In the genomic region with DNA sequence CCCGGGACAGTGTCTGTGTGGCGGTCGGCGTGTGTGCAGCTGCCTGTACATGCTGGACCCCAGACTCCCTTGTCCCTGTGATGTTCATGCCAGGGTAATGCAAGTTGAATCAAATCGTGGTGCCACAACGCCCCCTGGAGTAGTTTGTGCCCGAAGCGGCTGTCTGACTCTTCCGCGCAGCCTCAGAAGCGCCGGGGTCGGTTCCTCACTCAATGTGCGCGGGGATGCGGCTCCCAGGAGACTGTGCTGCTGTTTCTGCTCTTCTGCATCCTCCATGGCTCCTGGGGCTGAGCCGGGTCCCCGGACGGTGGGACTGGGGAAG, we compare ENCODE assay signal across 7 cellular contexts. TPM values are rescaled to one million over a fixed set of nuclear protein-coding genes. Genes with fewer than 3 reads are reported as not detected.
"Had no signal": no experiment of that assay in that cellular context is flagged by ENCODE, and none has a peak within 500 bp of the region (broad histone marks: within the 10 kb centered on the region; RNA-seq: fewer than 3 reads in every experiment).

No MANE protein-coding gene starts in this region.

RNA-seq across cellular contexts. Expression of a gene that starts 10.5 kb away (rescaled TPM):
- total RNA-seq: epithelial cell of proximal tubule, occipital lobe had no signal
- polyA plus RNA-seq: fibroblast of lung had no signal

RNA-seq across cellular contexts. Expression of a gene that starts 43.2 kb away (rescaled TPM):
- total RNA-seq: ascending aorta, colonic mucosa, epithelial cell of proximal tubule, occipital lobe, transverse colon, vagina had no signal
- polyA plus RNA-seq: fibroblast of lung had no signal
